In the genomic region with DNA sequence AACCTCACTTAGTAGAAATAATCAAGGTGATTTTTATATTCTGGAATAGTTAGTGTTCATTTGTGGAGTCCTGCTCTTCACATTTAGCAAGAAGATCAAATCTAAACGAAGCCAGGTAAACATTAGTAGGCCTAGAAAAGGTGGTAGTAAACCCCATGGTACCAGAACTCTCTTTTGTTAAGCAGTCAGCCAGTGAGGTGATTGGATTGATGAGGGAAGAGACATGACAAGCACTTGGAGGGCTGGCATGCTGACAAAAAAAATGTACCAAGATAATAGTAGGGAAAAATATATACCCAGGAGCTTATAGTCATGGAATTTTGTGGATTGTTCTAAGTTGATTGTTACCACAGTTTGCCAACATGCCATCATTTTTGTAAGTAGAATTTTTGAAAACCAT, we compare ENCODE assay signal across 13 cellular contexts.
DNase-seq lines count a peak whose midpoint lies in the region; ATAC-seq lines count a peak whose summit lies in the region.
"Had no signal": no experiment of that assay in that cellular context is flagged by ENCODE, and none has a peak within 500 bp of the region (broad histone marks: within the 10 kb centered on the region; RNA-seq: fewer than 3 reads in every experiment).

No MANE protein-coding gene starts in this region.

- peak overlapping the region; percentile 61 for H2AFZ ChIP-seq in GM23248
- peak overlapping the region; percentile 19 for H2AFZ ChIP-seq in neuron (ENCODE audit: low read depth, low read length)

- H3K4me1 ChIP-seq in GM23248 (ENCODE audit: insufficient read depth) (peaks cover 16% of the 10 kb centered on the region), endocrine pancreas (ENCODE audit: control insufficient read depth, insufficient read depth, low read length) (peaks cover 26% of the 10 kb centered on the region), neuron (ENCODE audit: insufficient read depth, low read length) (peaks cover 17% of the 10 kb centered on the region)

- H3K36me3 ChIP-seq in GM23248 (ENCODE audit: low read depth) = no peaks in the 10 kb centered on the region
- H3K36me3 ChIP-seq in endocrine pancreas (ENCODE audit: control insufficient read depth, insufficient read depth, low read length) = no peaks in the 10 kb centered on the region
- no peaks in the 10 kb centered on the region for H3K36me3 ChIP-seq in neuron (ENCODE audit: insufficient read depth, low read length)

- H3K9me2 ChIP-seq in GM23248 (ENCODE audit: insufficient read depth) = no peaks in the 10 kb centered on the region

- H3K4me3 ChIP-seq in GM23248 (peak overlapping the region; percentile 42; the same call in 1 of the 2 replicates), endocrine pancreas (ENCODE audit: control insufficient read depth, insufficient read depth, low read length) (peak overlapping the region; percentile 67), neuron (ENCODE audit: low read length) (no peak overlapping the region)
- H3K4me3 ChIP-seq: skin epidermis had no signal

- no peaks in the 10 kb centered on the region for H4K20me1 ChIP-seq in GM23248 (ENCODE audit: insufficient read depth)

- in situ Hi-C loops in GM23248 (cut with MboI) = no loop called here

- no peaks in the 10 kb centered on the region for H3K79me2 ChIP-seq in GM23248 (ENCODE audit: insufficient read depth)

- H3F3A ChIP-seq in GM23248 (ENCODE audit: insufficient read depth) = 0 out of 2 replicates have a peak, but pooled peaks cover 11% of the 10 kb centered on the region

- 58 to 62% methylated on average over 1 of the region's 1 CpG for WGBS in GM23248 (ENCODE audit: low coverage in 1 of 2, low lambda C conversion rate in 2 of 2, missing lambda C conversion rate in 2 of 2), 2 experiments

- H3K9ac ChIP-seq in GM23248 (no peak overlapping the region), endocrine pancreas (ENCODE audit: control insufficient read depth, insufficient read depth, low read length) (no peak overlapping the region)

- H3K27me3 ChIP-seq in GM23248 (replicated peaks; ENCODE audit: insufficient read depth) (no peaks in the 10 kb centered on the region), endocrine pancreas (ENCODE audit: control insufficient read depth, insufficient read depth, low read length) (no peaks in the 10 kb centered on the region), neuron (ENCODE audit: insufficient read depth, low read length) (no peaks in the 10 kb centered on the region)

- no peak for ATAC-seq in sciatic nerve
- ATAC-seq: HepG2 had no signal

- DNase-seq in GM23248 (peak; percentile 6), NCI-H446 (lab: John Stamatoyannopoulos, UW) (peak; percentile 59 to 61), OCI-M2 (lab: John Stamatoyannopoulos, UW; ENCODE audit: unreplicated experiment) (no peak), sciatic nerve (ENCODE audit: low spot score) (no peak), A172 (ENCODE audit: low spot score) (no peak)
- DNase-seq in stimulated activated CD4-positive, alpha-beta T cell treated with anti-CD3 and anti-CD28 coated beads, Interleukin-2, amount 100 ng/mL, for 48 hours = no peak
- DNase-seq: amniotic stem cell; kidney; NK-92 treated with Interleukin-12 subunit alpha and Interleukin-12 subunit beta, amount 100 ng/mL, for 24 hours had no signal

- intact Hi-C loops in sciatic nerve (cut with DNase I) = no loop called here

- H3K9me3 ChIP-seq in GM23248 (ENCODE audit: low read depth) (no peaks in the 10 kb centered on the region), endocrine pancreas (ENCODE audit: control insufficient read depth, low read length) (no peaks in the 10 kb centered on the region), neuron (ENCODE audit: low read length) (no peaks in the 10 kb centered on the region)

- peak overlapping the region; percentile 62 for H3K4me2 ChIP-seq in GM23248 (ENCODE audit: unreplicated experiment)

- no peak overlapping the region for H3K27ac ChIP-seq in GM23248
- H3K27ac ChIP-seq: skin epidermis had no signal

Comparison
In these comparisons a context has a peak if more than half of its experiments do, and no peak if none do; other contexts are left out.
1. DNase-seq: peak in GM23248 (single experiment) and NCI-H446 (2 of 2); none in OCI-M2 (single experiment), stimulated activated CD4-positive, alpha-beta T cell treated with anti-CD3 and anti-CD28 coated beads, Interleukin-2, amount 100 ng/mL, for 48 hours (0 of 2), sciatic nerve (single experiment) and A172 (single experiment).